ENCODE assay signal across 9 cellular contexts in the genomic region with DNA sequence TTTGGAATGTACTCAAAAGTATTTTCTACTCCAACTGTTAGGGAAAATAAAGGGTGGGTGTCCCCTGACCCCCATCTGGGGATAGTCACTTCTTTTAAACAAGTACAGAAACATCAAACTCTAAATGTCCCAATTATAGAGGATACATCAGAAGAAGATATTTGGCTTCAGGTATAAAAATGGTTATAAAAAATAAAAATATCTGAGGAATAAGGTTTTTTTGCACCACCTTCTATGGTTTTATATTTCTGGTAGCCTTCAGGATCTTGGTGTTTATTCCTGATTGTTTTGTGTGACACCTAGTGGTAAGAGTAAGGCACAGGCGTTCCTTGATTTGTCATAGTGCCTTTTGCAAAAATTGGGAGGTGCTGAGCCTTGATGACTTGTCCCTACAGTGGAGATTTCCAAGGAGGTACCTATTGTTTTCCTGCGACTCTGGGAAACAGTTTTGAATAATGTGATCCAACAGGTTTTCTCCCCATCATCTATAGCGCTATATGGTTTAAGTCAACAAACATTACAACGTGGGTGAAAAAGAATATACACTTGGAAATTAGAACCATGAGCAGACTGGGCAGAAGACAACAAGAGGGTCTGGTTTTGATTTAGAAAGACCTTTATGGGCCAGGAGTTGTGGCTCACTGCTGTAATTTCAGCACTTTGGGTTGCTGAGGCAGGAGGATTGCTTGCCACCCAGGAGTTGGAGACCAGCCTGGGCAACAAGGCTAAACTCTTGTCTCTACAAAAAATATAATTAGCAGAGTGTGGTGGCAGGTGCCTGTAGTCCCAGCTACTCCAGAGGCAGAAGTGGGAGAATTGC. TPM values are rescaled to one million over a fixed set of nuclear protein-coding genes. Genes with fewer than 3 reads are reported as not detected.
DNase-seq lines count a peak whose midpoint lies in the region; ATAC-seq and TF ChIP-seq lines count a peak whose summit lies in the region.
"Had no signal": no experiment of that assay in that cellular context is flagged by ENCODE, and none has a peak within 500 bp of the region (broad histone marks: within the 10 kb centered on the region; RNA-seq: fewer than 3 reads in every experiment).

No MANE protein-coding gene starts in this region.

- no peak overlapping the region for H3K4me3 ChIP-seq in thoracic aorta
- H3K4me3 ChIP-seq: SJSA1 had no signal

- ATAC-seq in thoracic aorta (ENCODE audit: insufficient number of reproducible peaks, low FRiP score, low read depth), result no peak
- no peak for ATAC-seq in GM18873 (IDR thresholded peaks at IDR 0.05; ENCODE audit: low FRiP score, unreplicated experiment)
- no peak for ATAC-seq in GM21723 (IDR thresholded peaks at IDR 0.05; ENCODE audit: unreplicated experiment)

- peak overlapping the region in 1 of 2 donors; percentile 99 for H3K27ac ChIP-seq in thoracic aorta
- H3K27ac ChIP-seq: SJSA1 had no signal

- H3K9me3 ChIP-seq in thoracic aorta, result no peaks in the 10 kb centered on the region
- H3K9me3 ChIP-seq: SJSA1 had no signal

- DNase-seq in CD1c-positive myeloid dendritic cell (ENCODE audit: extremely low spot score), result peak; percentile 72
- DNase-seq in GM20000 (ENCODE audit: low spot score), result peak; percentile 59
- DNase-seq in NCI-H446 (lab: John Stamatoyannopoulos, UW), result peak; percentile 16 to 79
- DNase-seq in amniotic stem cell (lab: John Stamatoyannopoulos, UW), result peak; percentile 60
- DNase-seq in islet precursor cell, result peak; percentile 63
- DNase-seq in thoracic aorta (ENCODE audit: low spot score), result no peak

- peaks cover 14 to 16% of the 10 kb centered on the region in 2 donors for H3K4me1 ChIP-seq in thoracic aorta (ENCODE audit: control insufficient read depth in 1 of 2, low read depth in 2 of 2)

- H3K27me3 ChIP-seq in thoracic aorta (replicated peaks; ENCODE audit: insufficient read depth), result no peaks in the 10 kb centered on the region
- H3K27me3 ChIP-seq: SJSA1 had no signal

- H3K36me3 ChIP-seq in thoracic aorta, result peaks cover 16% of the 10 kb centered on the region

- TF ChIP-seq CTCF in GM20000 (IDR thresholded peaks at IDR 0.05; ENCODE audit: extremely low read depth, missing control alignments), result peak; percentile 57
- TF ChIP-seq CTCF in thoracic aorta (IDR thresholded peaks at IDR 0.05), result peak; percentile 83

RNA-seq across cellular contexts. Expression of a gene that starts 2.5 kb away (rescaled TPM):
- total RNA-seq in thoracic aorta, result 100 to 1,000 TPM; 366 to 378 TPM
